Comparison of ENCODE assay signal across 8 cellular contexts in genomic region chr3:152376351-152377183, GRCh38.
A peak's percentile ranks its signal among the peaks of the same experiment; 100 is the strongest.
DNase-seq lines count a peak whose midpoint lies in the region; ATAC-seq and TF ChIP-seq lines count a peak whose summit lies in the region.

No MANE protein-coding gene starts in this region.

- peaks cover 77% of the 10 kb centered on the region for H3K4me1 Mint-ChIP-seq in activated CD4-positive, alpha-beta memory T cell treated with anti-CD3 and anti-CD28 coated beads for 36 hours (ENCODE audit: low read depth)
- H3K4me1 Mint-ChIP-seq in activated CD4-positive, alpha-beta memory T cell treated with anti-CD3 and anti-CD28 coated beads, Interleukin-2, amount 10 ng/mL, durations not matched to agents 7 days and 5 days: peaks cover 42% of the 10 kb centered on the region

- no peak overlapping the region for H3K4me3 Mint-ChIP-seq in activated CD4-positive, alpha-beta memory T cell treated with anti-CD3 and anti-CD28 coated beads for 36 hours
- no peak overlapping the region for H3K4me3 Mint-ChIP-seq in activated CD4-positive, alpha-beta memory T cell treated with anti-CD3 and anti-CD28 coated beads, Interleukin-2, amount 10 ng/mL, durations not matched to agents 7 days and 5 days

- H3K36me3 Mint-ChIP-seq in activated CD4-positive, alpha-beta memory T cell treated with anti-CD3 and anti-CD28 coated beads for 36 hours: peaks cover 25% of the 10 kb centered on the region
- H3K36me3 Mint-ChIP-seq in activated CD4-positive, alpha-beta memory T cell treated with anti-CD3 and anti-CD28 coated beads, Interleukin-2, amount 10 ng/mL, durations not matched to agents 7 days and 5 days (ENCODE audit: low read depth): peaks cover 41% of the 10 kb centered on the region

- DNase-seq in activated CD4-positive, alpha-beta memory T cell treated with anti-CD3 and anti-CD28 coated beads for 36 hours: no peak
- DNase-seq in activated CD4-positive, alpha-beta memory T cell treated with anti-CD3 and anti-CD28 coated beads, Interleukin-2, amount 10 ng/mL, durations not matched to agents 7 days and 5 days: no peak
- DNase-seq in Panc1 (ENCODE audit: low read depth, low spot score) (no peak), fibroblast of peridontal ligament (ENCODE audit: extremely low read depth) (peak; percentile 72), substantia nigra (lab: John Stamatoyannopoulos, UW) (peak in 17 of 49 donors; percentile 5 to 51 (median 15)), NCI-H187 (lab: John Stamatoyannopoulos, UW) (no peak), DMS114 treated with DMSO at 0.1 percent for 48 hours (lab: John Stamatoyannopoulos, UW; ENCODE audit: unreplicated experiment) (no peak)

- H3K36me3 ChIP-seq in Panc1 (ENCODE audit: control insufficient read depth, insufficient read depth, low read length): no peaks in the 10 kb centered on the region

- H3K27me3 Mint-ChIP-seq in activated CD4-positive, alpha-beta memory T cell treated with anti-CD3 and anti-CD28 coated beads for 36 hours: no peaks in the 10 kb centered on the region
- no peaks in the 10 kb centered on the region for H3K27me3 Mint-ChIP-seq in activated CD4-positive, alpha-beta memory T cell treated with anti-CD3 and anti-CD28 coated beads, Interleukin-2, amount 10 ng/mL, durations not matched to agents 7 days and 5 days

- H3K27ac ChIP-seq in Panc1 (ENCODE audit: low read length) (no peak overlapping the region), substantia nigra (ENCODE audit: low read depth, low read length, poor library complexity, severe bottlenecking) (peak overlapping the region; percentile 74)

- CTCF ChIA-PET in activated CD4-positive, alpha-beta memory T cell treated with anti-CD3 and anti-CD28 coated beads for 36 hours (lab: Charles Lee): no interaction called here
- CTCF ChIA-PET in activated CD4-positive, alpha-beta memory T cell treated with anti-CD3 and anti-CD28 coated beads, Interleukin-2, amount 10 ng/mL, durations not matched to agents 7 days and 5 days (lab: Charles Lee): interaction anchor here (0.7 to 1.3 kb wide), 2 partner anchors 45 to 193 kb away, joined by 3 read pairs; no protein-coding TSS in a partner anchor
- CTCF ChIA-PET in Panc1 (lab: Charles Lee): no interaction called here

- POLR2A ChIA-PET in activated CD4-positive, alpha-beta memory T cell treated with anti-CD3 and anti-CD28 coated beads for 36 hours (lab: Charles Lee): no interaction called here
- POLR2A ChIA-PET in activated CD4-positive, alpha-beta memory T cell treated with anti-CD3 and anti-CD28 coated beads, Interleukin-2, amount 10 ng/mL, durations not matched to agents 7 days and 5 days (lab: Charles Lee): no interaction called here
- POLR2A ChIA-PET in Panc1 (lab: Charles Lee): no interaction called here

- TSS peak; percentile 17 for BruUV-seq in Panc1 (replicated peaks; lab: Mats Ljungman, UMichigan)

- peaks cover 4% of the 10 kb centered on the region for H3K9me3 Mint-ChIP-seq in activated CD4-positive, alpha-beta memory T cell treated with anti-CD3 and anti-CD28 coated beads for 36 hours
- no peaks in the 10 kb centered on the region for H3K9me3 Mint-ChIP-seq in activated CD4-positive, alpha-beta memory T cell treated with anti-CD3 and anti-CD28 coated beads, Interleukin-2, amount 10 ng/mL, durations not matched to agents 7 days and 5 days

- H3K4me3 ChIP-seq in Panc1 (ENCODE audit: low read depth in 2 of 2, low read length in 2 of 2): no peak overlapping the region

- intact Hi-C loops in activated CD4-positive, alpha-beta memory T cell treated with anti-CD3 and anti-CD28 coated beads for 36 hours (cut with micrococcal nuclease): no loop called here
- intact Hi-C loops in Panc1 (cut with micrococcal nuclease; ENCODE audit: unreplicated experiment): no loop called here

- H3K27ac Mint-ChIP-seq in activated CD4-positive, alpha-beta memory T cell treated with anti-CD3 and anti-CD28 coated beads for 36 hours: peak overlapping the region; percentile 69
- H3K27ac Mint-ChIP-seq in activated CD4-positive, alpha-beta memory T cell treated with anti-CD3 and anti-CD28 coated beads, Interleukin-2, amount 10 ng/mL, durations not matched to agents 7 days and 5 days: no peak overlapping the region

- H3K4me1 ChIP-seq in Panc1 (ENCODE audit: control insufficient read depth, insufficient read depth, low read length): peaks cover 11% of the 10 kb centered on the region

- no peaks in the 10 kb centered on the region for H3K27me3 ChIP-seq in Panc1 (ENCODE audit: control insufficient read depth, insufficient read depth, low read length)

- in situ Hi-C loops in Panc1 (cut with HindIII; ENCODE audit: low pct_unique_long_range_greater_than_20kb, low sequenced_read_pairs): no loop called here

- H3K9me3 ChIP-seq in Panc1 (ENCODE audit: control insufficient read depth, insufficient read depth, low read depth, low read length): no peaks in the 10 kb centered on the region

- no peak for TF ChIP-seq CTCF in Panc1 (IDR thresholded peaks at IDR 0.05)

- ATAC-seq in HG02870 (IDR thresholded peaks at IDR 0.05; ENCODE audit: unreplicated experiment) (peak; percentile 77), Panc1 (no peak)
